9 cellular contexts compared by ENCODE assay signal in genomic region chrX:128425546-128425945, GRCh38.
"Had no signal": no experiment of that assay in that cellular context is flagged by ENCODE, and none has a peak within 500 bp of the region (broad histone marks: within the 10 kb centered on the region; RNA-seq: fewer than 3 reads in every experiment).

No MANE protein-coding gene starts in this region.

- H3K27ac ChIP-seq: GM23248 had no signal

- H3K9me3 ChIP-seq: HAP-1 had no signal

- ATAC-seq: GM23338, HCT116 had no signal

- H3K36me3 ChIP-seq: HAP-1 had no signal

- DNase-seq: GM23248, GOT3, H7, H9, HCEC 1CT, HFFc6 had no signal

- H3K4me3 ChIP-seq: GM23248, GM23338, HAP-1 had no signal

- H3K4me1 ChIP-seq: HAP-1 had no signal
